In genomic region chr16:55465077-55465896, GRCh38 we compare ENCODE assay signal across 2 cellular contexts.
A peak's percentile ranks its signal among the peaks of the same experiment; 100 is the strongest.
TF ChIP-seq lines count a peak whose summit lies in the region.

No MANE protein-coding gene starts in this region.

TF ChIP-seq in HCT116, 20 proteins besides CTCF, POLR2A, EP300 and RAD21:
- TF ChIP-seq EGR1 (IDR thresholded peaks at IDR 0.05; ENCODE audit: low read depth) (peak; percentile 18; the same call in 1 of the 2 replicates), ELF1 (IDR thresholded peaks at IDR 0.05; ENCODE audit: borderline replicate concordance, low read depth) (no peak), CBX3 (IDR thresholded peaks at IDR 0.05; ENCODE audit: low read depth) (peak; percentile 7; the same call in 1 of the 2 replicates), FOSL1 (IDR thresholded peaks at IDR 0.05; ENCODE audit: low read depth) (no peak), ZNF274 (IDR thresholded peaks at IDR 0.05; ENCODE audit: low read depth, low read length) (no peak), EZH2 (IDR thresholded peaks at IDR 0.05) (no peak), SRF (IDR thresholded peaks at IDR 0.05; ENCODE audit: low read depth) (0 out of 2 replicates have a peak, but pooled peaks have one; percentile 30), REST (IDR thresholded peaks at IDR 0.05; ENCODE audit: low read depth) (no peak), ZFX (IDR thresholded peaks at IDR 0.05) (no peak), MAX (IDR thresholded peaks at IDR 0.05) (no peak), SIN3A (IDR thresholded peaks at IDR 0.05; ENCODE audit: low read depth) (no peak), JUND (IDR thresholded peaks at IDR 0.05) (no peak), EZH2phosphoT487 (IDR thresholded peaks at IDR 0.05; ENCODE audit: borderline replicate concordance) (no peak), CEBPB (IDR thresholded peaks at IDR 0.05; ENCODE audit: low read depth) (no peak), ZBTB33 (IDR thresholded peaks at IDR 0.05; ENCODE audit: extremely low read depth, insufficient replicate concordance, low read length) (no peak), YY1 (IDR thresholded peaks at IDR 0.05; ENCODE audit: extremely low read depth, insufficient replicate concordance, low read depth, low read length) (no peak), SP1 (IDR thresholded peaks at IDR 0.05; ENCODE audit: low read depth) (no peak), ATF3 (IDR thresholded peaks at IDR 0.05) (no peak), TCF7L2 (IDR thresholded peaks at IDR 0.05; ENCODE audit: borderline replicate concordance, extremely low read depth, insufficient read depth, insufficient read length) (no peak), POLR2AphosphoS5 (IDR thresholded peaks at IDR 0.05; ENCODE audit: low read depth, low read length) (no peak)
TF ChIP-seq in HCT116: peak in this region for 3.

TF ChIP-seq in SK-N-SH, 30 proteins besides CTCF, POLR2A, EP300 and RAD21:
- TF ChIP-seq FOXM1 (IDR thresholded peaks at IDR 0.05; ENCODE audit: low read depth), result peak; percentile 39; the same call in 1 of the 2 replicates
- TF ChIP-seq USF2 (IDR thresholded peaks at IDR 0.05; ENCODE audit: borderline replicate concordance, low read depth, low read length), result no peak
- no peak for TF ChIP-seq JUND (IDR thresholded peaks at IDR 0.05)
- peak; percentile 45 for TF ChIP-seq NRF1 (IDR thresholded peaks at IDR 0.05; ENCODE audit: low read depth, low read length)
- no peak for TF ChIP-seq GABPA (IDR thresholded peaks at IDR 0.05; ENCODE audit: low read depth)
- TF ChIP-seq TEAD4 (IDR thresholded peaks at IDR 0.05; ENCODE audit: borderline replicate concordance, insufficient read depth), result no peak
- no peak for TF ChIP-seq PBX3 (IDR thresholded peaks at IDR 0.05)
- TF ChIP-seq MEF2A (IDR thresholded peaks at IDR 0.05; ENCODE audit: borderline replicate concordance, low read depth), result no peak
- no peak for TF ChIP-seq REST (IDR thresholded peaks at IDR 0.05; ENCODE audit: low read depth, low read length)
- no peak for TF ChIP-seq MAX (IDR thresholded peaks at IDR 0.05; ENCODE audit: low read depth)
- no peak for TF ChIP-seq FOXJ3 (CRISPR knock-in tag; IDR thresholded peaks at IDR 0.05)
- TF ChIP-seq TAF1 (IDR thresholded peaks at IDR 0.05; ENCODE audit: borderline replicate concordance, low read depth, low read length), result no peak
- no peak for TF ChIP-seq TCF12 (IDR thresholded peaks at IDR 0.05)
- TF ChIP-seq RFX5 (IDR thresholded peaks at IDR 0.05; ENCODE audit: low read length), result peak; percentile 32; the same call in 1 of the 2 replicates
- TF ChIP-seq ELF1 (IDR thresholded peaks at IDR 0.05), result no peak
- no peak for TF ChIP-seq POLR2AphosphoS5 (IDR thresholded peaks at IDR 0.05; ENCODE audit: low read depth, low read length)
- TF ChIP-seq RXRA (IDR thresholded peaks at IDR 0.05; ENCODE audit: borderline replicate concordance, low read depth), result no peak
- TF ChIP-seq ZBTB33 (IDR thresholded peaks at IDR 0.05; ENCODE audit: borderline replicate concordance, low read depth), result no peak
- no peak for TF ChIP-seq SIN3A (IDR thresholded peaks at IDR 0.05; ENCODE audit: borderline replicate concordance, low read depth, low read length)
- 0 out of 2 replicates have a peak, but pooled peaks have one; percentile 46 for TF ChIP-seq RCOR1 (IDR thresholded peaks at IDR 0.05; ENCODE audit: low read length)
- no peak for TF ChIP-seq YY1 (IDR thresholded peaks at IDR 0.05; ENCODE audit: low read depth)
- no peak for TF ChIP-seq GATA2 (CRISPR knock-in tag; IDR thresholded peaks at IDR 0.05)
- TF ChIP-seq NFIC (IDR thresholded peaks at IDR 0.05; ENCODE audit: borderline replicate concordance), result no peak
- TF ChIP-seq IRF3 (IDR thresholded peaks at IDR 0.05; ENCODE audit: low read depth, low read length), result no peak
- no peak for TF ChIP-seq USF1 (IDR thresholded peaks at IDR 0.05; ENCODE audit: borderline replicate concordance, low read depth)
- peak; percentile 71 for TF ChIP-seq CHD2 (IDR thresholded peaks at IDR 0.05; ENCODE audit: low read length, partially characterized antibody)
- TF ChIP-seq FOSL2 (IDR thresholded peaks at IDR 0.05; ENCODE audit: borderline replicate concordance, low read depth), result no peak
- TF ChIP-seq EZH2phosphoT487 (IDR thresholded peaks at IDR 0.05; ENCODE audit: borderline replicate concordance, low read depth), result no peak
- TF ChIP-seq MXI1 (IDR thresholded peaks at IDR 0.05; ENCODE audit: low read depth, low read length), result 0 out of 2 replicates have a peak, but pooled peaks have one; percentile 31
- peak; percentile 100 for TF ChIP-seq SMC3 (IDR thresholded peaks at IDR 0.05; ENCODE audit: low read depth, low read length)
